Comparison of ENCODE assay signal across 4 cellular contexts in genomic region chr7:6781581-6781980, GRCh38. TPM values are rescaled to one million over a fixed set of nuclear protein-coding genes. Genes with fewer than 3 reads are reported as not detected.
"Had no signal": no experiment of that assay in that cellular context is flagged by ENCODE, and none has a peak within 500 bp of the region (broad histone marks: within the 10 kb centered on the region; RNA-seq: fewer than 3 reads in every experiment).

No MANE protein-coding gene starts in this region.

RNA-seq across cellular contexts. Expression of gene RSPH10B2, which starts 27.7 kb away (rescaled TPM):
- total RNA-seq: HT1080, IMR-90 had no signal
- polyA plus RNA-seq: HepG2, IgD-negative memory B cell, IMR-90 had no signal
